ENCODE assay signal across 8 cellular contexts in the genomic region with DNA sequence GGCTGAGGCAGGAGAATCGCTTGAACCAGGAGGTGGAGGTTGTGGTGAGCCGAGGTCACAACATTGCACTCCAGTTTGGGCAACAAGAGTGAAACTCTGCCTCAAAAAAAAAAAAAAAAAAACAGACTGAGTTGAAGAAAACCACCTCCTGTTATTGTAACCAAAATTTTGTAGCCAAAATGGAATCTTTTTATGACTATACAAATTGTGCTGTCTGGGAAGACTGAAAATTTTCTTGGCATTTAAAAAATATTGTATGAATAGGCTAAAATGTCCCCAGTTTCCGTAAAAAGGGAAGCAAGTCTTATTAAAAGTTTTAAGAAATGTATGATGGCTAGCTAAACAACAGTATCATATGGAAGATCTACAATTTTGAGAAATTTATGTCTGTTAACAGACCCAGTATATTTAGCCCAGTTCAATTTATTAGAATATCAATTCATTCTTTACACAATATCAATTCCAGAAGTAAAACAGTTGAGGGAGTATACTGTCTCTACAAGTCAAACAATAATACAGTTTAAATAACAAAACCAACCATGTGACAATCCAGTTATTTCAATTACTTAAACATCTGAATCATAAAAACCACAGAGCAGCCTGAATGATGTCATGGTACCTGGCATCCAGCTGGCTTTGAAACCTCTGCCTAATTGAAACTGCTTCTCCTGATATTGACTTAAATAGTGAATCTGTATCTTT.
DNase-seq lines count a peak whose midpoint lies in the region; ATAC-seq, FAIRE-seq and TF ChIP-seq lines count a peak whose summit lies in the region.

No MANE protein-coding gene starts in this region.

- H3K27me3 ChIP-seq in GM06990 (replicated peaks; ENCODE audit: control insufficient read depth, insufficient read depth, low read length): no peaks in the 10 kb centered on the region

- no peak for TF ChIP-seq POLR2A in H54 (IDR thresholded peaks at IDR 0.05; ENCODE audit: low read depth, low read length)

- H3K4me3 ChIP-seq in GM06990 (replicated peaks; ENCODE audit: low read depth, low read length): no peak overlapping the region
- no peak overlapping the region for H3K4me3 ChIP-seq in epithelial cell of proximal tubule (ENCODE audit: low read depth, low read length)

- FAIRE-seq in H54 (lab: Jason Lieb, UNC): peak; percentile 86

- ATAC-seq in GM21390 (IDR thresholded peaks at IDR 0.05; ENCODE audit: unreplicated experiment) (no peak), HG02763 (IDR thresholded peaks at IDR 0.05; ENCODE audit: unreplicated experiment) (no peak)

- no peaks in the 10 kb centered on the region for H3K36me3 ChIP-seq in GM06990 (ENCODE audit: control insufficient read depth, insufficient read depth, low read length)

- TF ChIP-seq CTCF in GM06990 (IDR thresholded peaks at IDR 0.05; ENCODE audit: insufficient read depth, low read length, poor library complexity, severe bottlenecking) (no peak), epithelial cell of proximal tubule (conservative IDR thresholded peaks at IDR 0.05; ENCODE audit: low read depth, low read length) (no peak)

- DNase-seq in GM06990 (ENCODE audit: extremely low read depth, insufficient read length) (peak; percentile 56), H54 (ENCODE audit: insufficient read length, low spot score) (no peak), NAMALWA (ENCODE audit: low spot score) (peak; percentile 4), epithelial cell of proximal tubule (ENCODE audit: low read depth) (peak; percentile 68), cortex of kidney (lab: John Stamatoyannopoulos, UW) (no peak), HUDEP-2 (lab: John Stamatoyannopoulos, UW; ENCODE audit: unreplicated experiment in 76 of 76) (no peak)

Comparison
In these comparisons a context has a peak if more than half of its experiments do, and no peak if none do; other contexts are left out.
1. DNase-seq: peak in GM06990 (single experiment), NAMALWA (single experiment) and epithelial cell of proximal tubule (single experiment); none in H54 (single experiment), cortex of kidney (single experiment) and HUDEP-2 (0 of 76).